Comparison of ENCODE assay signal across 8 cellular contexts in the genomic region with DNA sequence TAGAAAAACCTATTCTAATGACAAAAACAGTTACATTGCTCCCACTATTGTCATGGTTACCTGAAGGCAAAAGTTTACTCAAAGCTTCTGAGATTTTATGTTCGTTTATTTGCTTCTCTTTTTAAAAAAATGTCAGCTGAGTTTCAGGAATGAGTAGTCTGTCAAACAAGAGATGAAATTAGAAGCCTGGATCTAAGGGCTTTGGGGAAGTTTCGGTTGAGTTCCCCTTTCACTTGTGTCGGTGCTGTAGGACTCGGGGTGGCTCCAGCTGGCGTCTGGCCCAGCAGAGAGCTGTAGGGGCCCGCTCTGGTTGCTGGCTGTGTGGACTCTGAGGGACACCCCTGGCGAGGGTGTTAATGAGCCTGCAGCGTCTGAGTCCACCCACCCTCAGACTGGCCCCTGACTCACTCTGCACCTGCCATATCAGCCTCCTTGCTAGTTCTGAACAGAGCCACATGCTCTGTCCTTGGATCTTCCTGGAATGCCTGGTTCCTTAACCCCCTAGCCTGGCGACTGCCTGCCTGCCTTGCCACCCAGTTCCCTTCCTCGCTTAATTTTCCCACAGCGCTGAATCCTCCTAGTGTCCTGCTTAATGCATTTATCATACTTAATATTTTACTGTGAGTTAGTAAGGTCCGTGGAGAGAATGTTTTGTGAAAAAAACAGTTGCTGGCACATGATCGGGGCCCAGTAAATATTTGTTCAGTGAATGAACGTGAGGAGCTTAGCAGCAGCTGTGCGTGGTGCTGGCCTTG. TPM values are rescaled to one million over a fixed set of nuclear protein-coding genes. Genes with fewer than 3 reads are reported as not detected.
A peak's percentile ranks its signal among the peaks of the same experiment; 100 is the strongest.
DNase-seq lines count a peak whose midpoint lies in the region; ATAC-seq, FAIRE-seq and TF ChIP-seq lines count a peak whose summit lies in the region.

No MANE protein-coding gene starts in this region.

- POLR2A ChIA-PET in A549 (lab: Yijun Ruan, JAX): interaction anchor here (2.3 kb wide), 1 partner anchor 31 kb away, joined by 14 read pairs; a partner anchor contains a TSS
- POLR2A ChIA-PET in activated B cell treated with CpG ODN at 0.5 μM for 24 hours (lab: Charles Lee): interaction anchor here (0.6 to 4.1 kb wide), 7 partner anchors 14 to 375 kb away, joined by 3 to 25 read pairs (median 4); a partner anchor contains a TSS

- H3K4me1 ChIP-seq in A549 (peaks cover 12% of the 10 kb centered on the region), mucosa of descending colon (ENCODE audit: low read depth) (peaks cover 36% of the 10 kb centered on the region), transverse colon (peaks cover 16 to 48% (median 28%) of the 10 kb centered on the region in 4 donors)

- TF ChIP-seq EP300 in A549 (IDR thresholded peaks at IDR 0.05) (no peak), transverse colon (IDR thresholded peaks at IDR 0.05; ENCODE audit: low read depth) (no peak)

- 16% methylated on average over 15 of the region's 15 CpGs for WGBS in A549 (ENCODE audit: missing lambda C conversion rate)
- WGBS in transverse colon (ENCODE audit: low coverage in 1 of 2), 2 donors: 5 to 6% methylated on average over 6 to 15 of the region's 15 CpGs

- in situ Hi-C loops in transverse colon (cut with MboI; ENCODE audit: low pct_ligation_motif_present in 1 of 4, low pct_unique_long_range_greater_than_20kb in 1 of 4, low sequenced_read_pairs in 3 of 4): no loop called here
- in situ Hi-C loops in G401 (cut with HindIII; ENCODE audit: low sequenced_read_pairs): no loop called here

- TF ChIP-seq POLR2A in A549 (IDR thresholded peaks at IDR 0.05; ENCODE audit: low read length) (no peak), erythroblast (IDR thresholded peaks at IDR 0.05; ENCODE audit: low read length) (peak; percentile 14), transverse colon (IDR thresholded peaks at IDR 0.05) (peak; percentile 59)

- intact Hi-C loops in activated B cell treated with CpG ODN at 0.5 μM for 24 hours (cut with micrococcal nuclease): loop anchor here (1.0 to 5.0 kb wide), 2 partner anchors 82 to 259 kb away; no protein-coding TSS in a partner anchor
- intact Hi-C loops in mucosa of descending colon (cut with DNase I, micrococcal nuclease): no loop called here
- intact Hi-C loops in transverse colon (cut with DNase I; ENCODE audit: low total_unique reads): no loop called here

- peak overlapping the region; percentile 83 for H3K4me2 ChIP-seq in A549

- peak in 1 of 2 experiments; percentile 21 for DNase-seq in A549 (ENCODE audit: low read depth in 1 of 2, low spot score in 1 of 2)
- DNase-seq in GM18507 (ENCODE audit: extremely low spot score, insufficient read length, low read depth): peak; percentile 43
- peak; percentile 82 for DNase-seq in NCI-H146 (lab: John Stamatoyannopoulos, UW)
- DNase-seq in activated B cell treated with CpG ODN at 0.5 μM for 24 hours: peak; percentile 41
- peak; percentile 72 to 78 for DNase-seq in erythroblast (lab: John Stamatoyannopoulos, UW)
- DNase-seq in mucosa of descending colon: peak; percentile 66 to 75 (median 69)
- peak; percentile 65 for DNase-seq in transverse colon
- DNase-seq in G401 (ENCODE audit: low spot score): no peak

- H3K4me3 ChIP-seq in A549 (peak overlapping the region; percentile 65), mucosa of descending colon (no peak overlapping the region), transverse colon (peak overlapping the region in 3 of 4 donors; percentile 73 to 86 (median 82))

- H3K27ac ChIP-seq in A549 (peak overlapping the region; percentile 82 to 96; a peak in 4 of 6 replicates), transverse colon (peak overlapping the region; percentile 85 to 94 (median 92))

- peak in 1 of 2 experiments; percentile 44; a peak in 3 of 6 replicates for ATAC-seq in A549
- ATAC-seq in activated B cell treated with CpG ODN at 0.5 μM for 24 hours (ENCODE audit: low read depth): peak; percentile 38
- peak; percentile 60 for ATAC-seq in mucosa of descending colon

- no peaks in the 10 kb centered on the region for H3K36me3 ChIP-seq in mucosa of descending colon (ENCODE audit: low read depth)
- H3K36me3 ChIP-seq in transverse colon: no peaks in the 10 kb centered on the region

- H3K9me3 ChIP-seq in A549: no peaks in the 10 kb centered on the region
- no peaks in the 10 kb centered on the region for H3K9me3 ChIP-seq in mucosa of descending colon
- no peaks in the 10 kb centered on the region for H3K9me3 ChIP-seq in transverse colon

- FAIRE-seq in A549 (lab: Jason Lieb, UNC) (no peak), GM18507 (lab: Jason Lieb, UNC) (peak; percentile 88)

- peaks cover 17% of the 10 kb centered on the region for H3K36me3 Mint-ChIP-seq in activated B cell treated with CpG ODN at 0.5 μM for 24 hours (ENCODE audit: low read depth)

- H3K4me1 Mint-ChIP-seq in activated B cell treated with CpG ODN at 0.5 μM for 24 hours: peaks cover 57% of the 10 kb centered on the region

- H3K27me3 ChIP-seq in transverse colon: no peaks in the 10 kb centered on the region

- H3K4me3 Mint-ChIP-seq in activated B cell treated with CpG ODN at 0.5 μM for 24 hours: peak overlapping the region; percentile 88

- TF ChIP-seq CTCF in A549 (IDR thresholded peaks at IDR 0.05): no peak
- TF ChIP-seq CTCF in activated B cell treated with CpG ODN at 0.5 μM for 24 hours (IDR thresholded peaks at IDR 0.05): no peak
- no peak for TF ChIP-seq CTCF in mucosa of descending colon (IDR thresholded peaks at IDR 0.05)
- no peak for TF ChIP-seq CTCF in transverse colon (IDR thresholded peaks at IDR 0.05)

- CTCF ChIA-PET in A549 (lab: Yijun Ruan, JAX): interaction anchor here (1.0 to 1.6 kb wide), 6 partner anchors 10 to 224 kb away, joined by 3 to 8 read pairs (median 4); a partner anchor contains a TSS
- CTCF ChIA-PET in activated B cell treated with CpG ODN at 0.5 μM for 24 hours (lab: Charles Lee): interaction anchor here (0.7 to 1.0 kb wide), 2 partner anchors 31 to 359 kb away, joined by 3 read pairs; a partner anchor contains a TSS

- no peaks in the 10 kb centered on the region for H3K9me3 Mint-ChIP-seq in activated B cell treated with CpG ODN at 0.5 μM for 24 hours

- peak overlapping the region; percentile 90 for H3K27ac Mint-ChIP-seq in activated B cell treated with CpG ODN at 0.5 μM for 24 hours

- no peaks in the 10 kb centered on the region for H3K27me3 Mint-ChIP-seq in activated B cell treated with CpG ODN at 0.5 μM for 24 hours

- TF ChIP-seq RAD21 in A549 (conservative IDR thresholded peaks at IDR 0.05 in 1 of 2, IDR thresholded peaks at IDR 0.05 in 1 of 2): no peak

TF ChIP-seq in A549, 52 proteins besides CTCF, POLR2A, EP300 and RAD21 (continues in another document):
- TF ChIP-seq SMC3 (IDR thresholded peaks at IDR 0.05) (no peak), NPAS2 (CRISPR knock-in tag; IDR thresholded peaks at IDR 0.05; ENCODE audit: borderline replicate concordance) (no peak)
- TF ChIP-seq, protein P1, sequence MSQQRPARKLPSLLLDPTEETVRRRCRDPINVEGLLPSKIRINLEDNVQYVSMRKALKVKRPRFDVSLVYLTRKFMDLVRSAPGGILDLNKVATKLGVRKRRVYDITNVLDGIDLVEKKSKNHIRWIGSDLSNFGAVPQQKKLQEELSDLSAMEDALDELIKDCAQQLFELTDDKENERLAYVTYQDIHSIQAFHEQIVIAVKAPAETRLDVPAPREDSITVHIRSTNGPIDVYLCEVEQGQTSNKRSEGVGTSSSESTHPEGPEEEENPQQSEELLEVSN (IDR thresholded peaks at IDR 0.05; ENCODE audit: borderline replicate concordance, low read depth): no peak

RNA-seq across cellular contexts. Expression of a gene that starts 1.4 kb away (rescaled TPM):
- 20.3 and 20.4 TPM in 2 replicates for polyA plus RNA-seq in A549 (2011; rRNA removed)
- polyA plus RNA-seq in A549 (2012; cell fraction: cytosol; rRNA removed): 15.9 and 19.9 TPM in 2 replicates
- polyA plus RNA-seq in A549 (2012; cell fraction: nucleus; rRNA removed): 31.2 and 34.8 TPM in 2 replicates
- 21.7 to 23.2 TPM (median 23.2 TPM) in 3 replicates for polyA plus RNA-seq in A549 (2017; fragmentation: RNase III; extraction: RNeasy Plus Mini Kit Qiagen cat#74134 plus additional on column Dnase treatment)
- 27.1 and 32.7 TPM in 2 replicates for polyA minus RNA-seq in A549 (2011; rRNA and poly(A)+ RNA removed)
- 27.5 and 28.6 TPM in 2 replicates for total RNA-seq in activated B cell treated with CpG ODN at 0.5 μM for 24 hours
- total RNA-seq in mucosa of descending colon: 10 to 100 TPM; 57.5 to 65.9 (median 65.4) TPM
- total RNA-seq in transverse colon: 10 to 100 TPM; 59.9 to 77.3 (median 71.4) TPM
- total RNA-seq in G401 (2014; rRNA removed; shearing (Covaris generic)): 38.6 and 43.6 TPM in 2 replicates

RNA-seq across cellular contexts. Expression of a gene that starts 31.2 kb away (rescaled TPM):
- polyA plus RNA-seq in A549 (2011; rRNA removed): 86.3 and 93.9 TPM in 2 replicates
- 110 and 126 TPM in 2 replicates for polyA plus RNA-seq in A549 (2012; cell fraction: cytosol; rRNA removed)
- polyA plus RNA-seq in A549 (2012; cell fraction: nucleus; rRNA removed): 116 and 134 TPM in 2 replicates
- 94.1 to 102 TPM (median 99.0 TPM) in 3 replicates for polyA plus RNA-seq in A549 (2017; fragmentation: RNase III; extraction: RNeasy Plus Mini Kit Qiagen cat#74134 plus additional on column Dnase treatment)
- 44.8 and 56.1 TPM in 2 replicates for polyA minus RNA-seq in A549 (2011; rRNA and poly(A)+ RNA removed)
- 36.7 and 38.8 TPM in 2 replicates for total RNA-seq in activated B cell treated with CpG ODN at 0.5 μM for 24 hours
- total RNA-seq in mucosa of descending colon: 10 to 100 TPM; 48.7 to 71.7 (median 55.7) TPM
- total RNA-seq in transverse colon: 10 to 100 TPM; 40.8 to 67.0 (median 62.6) TPM
- 129 and 141 TPM in 2 replicates for total RNA-seq in G401 (2014; rRNA removed; shearing (Covaris generic))

RNA-seq across cellular contexts. Expression of a gene that starts 35.0 kb away (rescaled TPM):
- polyA plus RNA-seq in A549 (2011; rRNA removed) (not detected in 2 replicates), A549 (2017; fragmentation: RNase III; extraction: RNeasy Plus Mini Kit Qiagen cat#74134 plus additional on column Dnase treatment) (not detected in 3 replicates)
- not detected in 2 replicates for polyA plus RNA-seq in A549 (2012; cell fraction: cytosol; rRNA removed)
- polyA plus RNA-seq in A549 (2012; cell fraction: nucleus; rRNA removed): not detected in 2 replicates
- polyA minus RNA-seq in A549 (2011; rRNA and poly(A)+ RNA removed): not detected in 2 replicates
- total RNA-seq in activated B cell treated with CpG ODN at 0.5 μM for 24 hours (not detected in 2 replicates), mucosa of descending colon (not detected), transverse colon (not detected)
- total RNA-seq in G401 (2014; rRNA removed; shearing (Covaris generic)): 0.74 TPM in 1 of 2 replicates, not detected in the other

RNA-seq across cellular contexts. Expression of a gene that starts 59.9 kb away (rescaled TPM):
- 19.1 and 21.6 TPM in 2 replicates for polyA plus RNA-seq in A549 (2011; rRNA removed)
- polyA plus RNA-seq in A549 (2012; cell fraction: cytosol; rRNA removed): 72.6 and 86.0 TPM in 2 replicates
- 183 and 244 TPM in 2 replicates for polyA plus RNA-seq in A549 (2012; cell fraction: nucleus; rRNA removed)
- polyA plus RNA-seq in A549 (2017; fragmentation: RNase III; extraction: RNeasy Plus Mini Kit Qiagen cat#74134 plus additional on column Dnase treatment): 30.4 to 32.5 TPM (median 31.8 TPM) in 3 replicates
- 18.6 and 20.3 TPM in 2 replicates for polyA minus RNA-seq in A549 (2011; rRNA and poly(A)+ RNA removed)
- total RNA-seq in activated B cell treated with CpG ODN at 0.5 μM for 24 hours: 43.6 and 49.7 TPM in 2 replicates
- total RNA-seq in mucosa of descending colon: 10 to 100 TPM; 37.4 to 57.8 (median 43.6) TPM
- total RNA-seq in transverse colon: 100 to 1,000 TPM in 1 of 4 donors, 10 to 100 TPM in 3; 41.1 to 189 (median 68.5) TPM
- total RNA-seq in G401 (2014; rRNA removed; shearing (Covaris generic)): 19.9 and 20.1 TPM in 2 replicates
